ENCODE assay signal across 11 cellular contexts in the genomic region with DNA sequence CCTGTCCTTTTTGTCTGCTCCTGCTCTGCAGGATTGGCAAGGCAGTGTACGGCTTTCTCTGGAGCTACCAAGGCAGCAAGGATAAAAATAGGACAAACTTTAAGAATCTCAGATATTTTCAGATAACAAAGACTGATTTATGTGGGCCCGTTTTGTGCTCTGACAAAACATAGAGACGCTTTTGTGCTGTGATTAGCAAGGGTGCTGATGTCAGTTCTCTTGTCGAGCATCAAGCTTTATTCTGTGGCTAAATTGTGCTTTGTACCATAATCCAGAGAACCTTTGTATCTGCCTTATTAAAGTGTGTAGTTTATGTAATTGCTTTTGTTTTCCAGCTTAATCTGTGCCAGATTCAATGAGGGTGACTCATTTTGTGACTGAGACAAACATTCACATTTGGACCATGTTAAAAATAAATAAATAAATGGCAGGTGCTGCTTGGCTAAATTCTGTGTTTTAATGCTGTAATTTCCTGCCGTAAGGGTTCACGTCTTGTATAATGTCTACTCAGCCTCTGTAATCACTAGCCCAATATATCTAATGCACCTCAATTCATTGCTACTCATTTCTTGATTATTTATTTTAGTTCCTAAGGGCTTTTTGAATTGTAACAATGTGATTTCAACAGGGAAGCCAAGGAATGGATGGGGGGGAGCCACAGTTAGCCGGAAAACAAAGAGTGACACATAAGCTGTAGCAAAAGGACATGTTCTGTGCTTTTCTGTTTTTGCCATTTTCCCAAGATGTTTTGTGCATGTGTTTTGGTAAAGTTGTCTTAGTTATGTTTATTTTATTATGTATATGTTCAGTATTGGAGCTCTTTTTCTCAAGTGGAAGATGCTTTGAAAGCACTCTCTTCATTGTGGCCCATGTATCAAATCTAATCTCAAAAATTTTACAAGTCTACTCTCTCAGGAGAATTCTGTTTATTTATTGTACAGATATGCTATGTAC.
DNase-seq lines count a peak whose midpoint lies in the region; ATAC-seq and TF ChIP-seq lines count a peak whose summit lies in the region.
"Had no signal": no experiment of that assay in that cellular context is flagged by ENCODE, and none has a peak within 500 bp of the region (broad histone marks: within the 10 kb centered on the region; RNA-seq: fewer than 3 reads in every experiment).

No MANE protein-coding gene starts in this region.

- H3K27ac ChIP-seq in layer of hippocampus (ENCODE audit: low read depth, low read length) (peak overlapping the region; percentile 96), substantia nigra (ENCODE audit: low read depth, low read length, poor library complexity, severe bottlenecking) (peak overlapping the region; percentile 98)

- POLR2A ChIA-PET in WTC11 (lab: Charles Lee), result interaction anchor here (0.8 kb wide), 1 partner anchor 101 kb away, joined by 3 read pairs; no protein-coding TSS in a partner anchor

- H3K4me3 Mint-ChIP-seq in WTC11, result no peak overlapping the region
- H3K4me3 Mint-ChIP-seq: stimulated activated memory B cell treated with anti-CD40 and anti-IgM and Interleukin-4, amounts not matched to agents 10 μg/mL and 1 μg/mL and 100 μg/mL, for 72 hours had no signal

- DNase-seq in LHCN-M2 (ENCODE audit: low read depth) (peak; percentile 50), cardiac fibroblast (ENCODE audit: low read depth in 2 of 2) (peak; percentile 40 to 68), substantia nigra (lab: John Stamatoyannopoulos, UW) (peak in 29 of 49 donors; percentile 9 to 83 (median 40)), WTC11 (ENCODE audit: low spot score) (no peak)
- DNase-seq in activated effector memory CD4-positive, alpha-beta T cell treated with Interleukin-2 at 50 U/mL for 16 hours, result no peak
- DNase-seq: activated CD4-positive, alpha-beta T cell treated with anti-CD3 and anti-CD28 coated beads for 4 hours; NK-92 treated with Interleukin-12 subunit alpha and Interleukin-12 subunit beta, amount 100 ng/mL, for 24 hours had no signal

- ATAC-seq in activated CD4-positive, CD25-positive, alpha-beta regulatory T cell treated with anti-CD3 and anti-CD28 coated beads, Interleukin-2, amount 50 U/mL, for 24 hours, result no peak
- ATAC-seq in WTC11, result no peak
- no peak for ATAC-seq in HG02678 (IDR thresholded peaks at IDR 0.05; ENCODE audit: unreplicated experiment)
- ATAC-seq: stimulated activated memory B cell treated with anti-CD40 and anti-IgM and Interleukin-4, amounts not matched to agents 10 μg/mL and 1 μg/mL and 100 μg/mL, for 72 hours had no signal

- H3K4me3 ChIP-seq in cardiac fibroblast (replicated peaks in 1 of 2; ENCODE audit: low read depth in 2 of 2, low read length in 2 of 2), result no peak overlapping the region

- no peak overlapping the region for H3K27ac Mint-ChIP-seq in WTC11
- H3K27ac Mint-ChIP-seq: stimulated activated memory B cell treated with anti-CD40 and anti-IgM and Interleukin-4, amounts not matched to agents 10 μg/mL and 1 μg/mL and 100 μg/mL, for 72 hours had no signal

- peaks cover 33% of the 10 kb centered on the region for H3K4me1 Mint-ChIP-seq in WTC11

- H3K27me3 Mint-ChIP-seq in WTC11 (ENCODE audit: low read depth), result no peaks in the 10 kb centered on the region

- CTCF ChIA-PET in WTC11 (lab: Charles Lee), result no interaction called here

- peaks cover 6% of the 10 kb centered on the region; the same call in 1 of the 2 replicates for H3K36me3 Mint-ChIP-seq in WTC11
- H3K36me3 Mint-ChIP-seq: stimulated activated memory B cell treated with anti-CD40 and anti-IgM and Interleukin-4, amounts not matched to agents 10 μg/mL and 1 μg/mL and 100 μg/mL, for 72 hours had no signal

- H3K27me3 ChIP-seq in layer of hippocampus (ENCODE audit: control insufficient read depth, insufficient read depth, low read length), result no peaks in the 10 kb centered on the region

- H3K9me3 Mint-ChIP-seq in WTC11, result no peaks in the 10 kb centered on the region
- H3K9me3 Mint-ChIP-seq: stimulated activated memory B cell treated with anti-CD40 and anti-IgM and Interleukin-4, amounts not matched to agents 10 μg/mL and 1 μg/mL and 100 μg/mL, for 72 hours had no signal

- TF ChIP-seq CTCF in cardiac fibroblast (IDR thresholded peaks at IDR 0.05; ENCODE audit: low read depth, low read length) (no peak), WTC11 (IDR thresholded peaks at IDR 0.05) (no peak)

TF ChIP-seq in WTC11, 78 proteins besides CTCF, POLR2A, EP300 and RAD21:
- TF ChIP-seq NR2C2 (CRISPR knock-in tag; IDR thresholded peaks at IDR 0.05) (no peak), GABPB1 (CRISPR knock-in tag; IDR thresholded peaks at IDR 0.05) (no peak), HMGA2 (CRISPR knock-in tag; IDR thresholded peaks at IDR 0.05) (no peak), NFYB (CRISPR knock-in tag; conservative IDR thresholded peaks at IDR 0.05; ENCODE audit: low read depth) (no peak), ZNF416 (CRISPR knock-in tag; IDR thresholded peaks at IDR 0.05) (no peak), GTF2I (CRISPR knock-in tag; conservative IDR thresholded peaks at IDR 0.05) (no peak), NR3C1 (CRISPR knock-in tag; conservative IDR thresholded peaks at IDR 0.05; ENCODE audit: low read depth) (no peak), TEAD4 (CRISPR knock-in tag; IDR thresholded peaks at IDR 0.05) (no peak), ZBTB21 (CRISPR knock-in tag; IDR thresholded peaks at IDR 0.05; ENCODE audit: borderline replicate concordance) (no peak)
TF ChIP-seq in WTC11: peak in this region for 0.

Comparison
In these comparisons a context has a peak if more than half of its experiments do, and no peak if none do; other contexts are left out.
1. DNase-seq: peak in LHCN-M2 (single experiment), cardiac fibroblast (2 of 2) and substantia nigra (29 of 49); none in activated effector memory CD4-positive, alpha-beta T cell treated with Interleukin-2 at 50 U/mL for 16 hours (single experiment) and WTC11 (single experiment).